In the genomic region with DNA sequence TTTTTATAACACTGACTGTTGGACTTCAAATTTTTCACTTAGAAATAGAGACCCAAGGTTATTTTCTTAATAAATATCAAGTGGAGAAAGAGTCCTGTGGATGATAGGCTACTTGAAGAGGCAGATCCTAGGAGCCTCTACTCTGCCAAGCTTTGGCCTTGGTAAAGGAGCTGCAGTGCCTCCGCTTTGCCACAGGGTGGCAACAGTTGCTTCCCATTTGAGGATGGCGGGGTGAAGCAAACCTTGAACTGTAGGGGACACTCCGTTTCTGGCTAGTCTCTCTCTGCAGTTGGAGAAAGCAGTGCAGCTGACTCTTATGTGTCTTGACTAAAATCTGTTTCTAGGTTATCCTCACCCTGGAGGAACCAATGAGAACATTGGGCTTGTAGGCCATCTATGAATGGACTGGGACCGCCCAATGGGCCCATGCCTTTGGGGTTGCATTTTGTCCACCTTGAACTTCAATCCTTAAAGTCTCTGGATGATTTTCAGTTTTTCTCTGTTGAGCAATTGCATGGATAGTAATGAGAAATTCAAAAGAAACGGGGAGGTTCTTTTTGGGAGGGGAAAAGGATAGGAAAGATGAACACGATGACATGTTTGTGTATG, we compare ENCODE assay signal across 8 cellular contexts. TPM values are rescaled to one million over a fixed set of nuclear protein-coding genes. Genes with fewer than 3 reads are reported as not detected.
DNase-seq lines count a peak whose midpoint lies in the region; ATAC-seq, FAIRE-seq and TF ChIP-seq lines count a peak whose summit lies in the region.

No MANE protein-coding gene starts in this region.

- FAIRE-seq in GM12892 (lab: Jason Lieb, UNC) = peak; percentile 24

- TF ChIP-seq POLR2A in GM12892 (IDR thresholded peaks at IDR 0.05; ENCODE audit: low read depth, low read length) = no peak

- DNase-seq in AG08396 (ENCODE audit: low spot score) = peak; percentile 75
- peak; percentile 50 for DNase-seq in GM12892 (ENCODE audit: insufficient read length)
- DNase-seq in NCI-H69 (lab: John Stamatoyannopoulos, UW) = peak; percentile 87
- peak; percentile 17 for DNase-seq in activated T-cell treated with anti-CD3 and anti-CD28 coated beads for 24 hours (ENCODE audit: low read depth)
- peak; percentile 85 for DNase-seq in fibroblast of peridontal ligament (ENCODE audit: extremely low read depth)
- DNase-seq in nucleus accumbens (lab: John Stamatoyannopoulos, UW) = peak in 30 of 56 donors; percentile 3 to 54 (median 30)
- no peak for DNase-seq in NK-92 treated with Interleukin-12 subunit alpha and Interleukin-12 subunit beta, amount 100 ng/mL, for 24 hours (lab: John Stamatoyannopoulos, UW)

- peak; percentile 81 for ATAC-seq in HG02885 (IDR thresholded peaks at IDR 0.05; ENCODE audit: poor library complexity, unreplicated experiment)

RNA-seq across cellular contexts. Expression of gene SCG5, which starts 9.8 kb away (rescaled TPM):
- 0.30 TPM for polyA plus RNA-seq in GM12892 (2012; ENCODE audit: missing spikeins)

RNA-seq across cellular contexts. Expression of gene ARHGAP11A, which starts 36.0 kb away (rescaled TPM):
- 22.3 TPM for polyA plus RNA-seq in GM12892 (2012; ENCODE audit: missing spikeins)

RNA-seq across cellular contexts. Expression of gene GOLGA8N, which starts 58.1 kb away (rescaled TPM):
- polyA plus RNA-seq in GM12892 (2012; ENCODE audit: missing spikeins) = 0.78 TPM
